Comparison of ENCODE assay signal across 13 cellular contexts in the genomic region with DNA sequence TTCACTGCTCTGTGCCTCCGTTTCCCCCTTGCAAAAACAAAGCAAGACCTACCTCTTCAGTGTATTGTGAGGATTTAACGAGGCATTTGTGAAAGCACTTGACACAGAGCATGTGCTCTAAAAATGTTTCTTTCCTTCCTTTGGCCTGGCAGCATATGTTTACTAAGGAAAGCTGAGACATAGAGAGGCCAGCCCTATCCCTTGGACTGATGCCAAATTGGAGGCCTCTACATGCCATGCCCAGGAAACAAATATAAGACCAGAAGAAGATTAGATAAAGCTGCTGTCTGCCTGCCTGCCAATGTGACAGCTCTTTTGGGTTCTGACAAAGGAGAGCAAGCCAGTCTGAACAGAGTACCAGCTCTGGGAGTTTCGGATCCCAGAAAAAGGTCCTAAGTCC. TPM values are rescaled to one million over a fixed set of nuclear protein-coding genes. Genes with fewer than 3 reads are reported as not detected.
DNase-seq lines count a peak whose midpoint lies in the region; ATAC-seq, FAIRE-seq and TF ChIP-seq lines count a peak whose summit lies in the region.
"Had no signal": no experiment of that assay in that cellular context is flagged by ENCODE, and none has a peak within 500 bp of the region (broad histone marks: within the 10 kb centered on the region; RNA-seq: fewer than 3 reads in every experiment).

No MANE protein-coding gene starts in this region.

- CTCF ChIA-PET in activated CD4-positive, alpha-beta T cell treated with anti-CD3 and anti-CD28 coated beads for 36 hours (lab: Charles Lee), result interaction anchor here (0.8 to 0.9 kb wide), 2 partner anchors 9 to 10 kb away, joined by 3 read pairs; no protein-coding TSS in a partner anchor

- no peak overlapping the region for H3K4me2 ChIP-seq in astrocyte (ENCODE audit: low read length)

- no peaks in the 10 kb centered on the region for H3K9me3 Mint-ChIP-seq in astrocyte (ENCODE audit: unreplicated experiment)
- H3K9me3 Mint-ChIP-seq in activated CD4-positive, alpha-beta T cell treated with anti-CD3 and anti-CD28 coated beads for 36 hours (ENCODE audit: low read depth), result no peaks in the 10 kb centered on the region
- H3K9me3 Mint-ChIP-seq: dendritic cell treated with granulocyte-macrophage colony-stimulating factor and Interleukin-4, amounts not matched to agents 40 ng/mL and 50 ng/mL, for 4 days had no signal

- H3K9me3 ChIP-seq in astrocyte (ENCODE audit: insufficient read depth, low read depth, low read length), result no peaks in the 10 kb centered on the region

- no peaks in the 10 kb centered on the region for H3K79me2 ChIP-seq in astrocyte (ENCODE audit: insufficient read depth, low read length)

- peak; percentile 64 for FAIRE-seq in astrocyte (lab: Jason Lieb, UNC)
- FAIRE-seq: urothelium cell line had no signal

- H4K20me1 ChIP-seq in astrocyte (ENCODE audit: insufficient read depth, low read length), result no peaks in the 10 kb centered on the region

- H3K9ac ChIP-seq in astrocyte (ENCODE audit: low read length), result no peak overlapping the region

- POLR2A ChIA-PET in activated CD4-positive, alpha-beta T cell treated with anti-CD3 and anti-CD28 coated beads for 36 hours (lab: Charles Lee), result no interaction called here

- no peak overlapping the region for H3K4me3 Mint-ChIP-seq in astrocyte (ENCODE audit: unreplicated experiment)
- no peak overlapping the region for H3K4me3 Mint-ChIP-seq in activated CD4-positive, alpha-beta T cell treated with anti-CD3 and anti-CD28 coated beads for 36 hours
- H3K4me3 Mint-ChIP-seq: dendritic cell treated with granulocyte-macrophage colony-stimulating factor and Interleukin-4, amounts not matched to agents 40 ng/mL and 50 ng/mL, for 4 days had no signal

- H3K36me3 ChIP-seq in astrocyte (ENCODE audit: insufficient read depth, low read length), result no peaks in the 10 kb centered on the region

- no peaks in the 10 kb centered on the region for H3K4me1 ChIP-seq in astrocyte (ENCODE audit: insufficient read depth, low read length)

- H3K27me3 Mint-ChIP-seq in astrocyte (ENCODE audit: low read depth, unreplicated experiment), result peaks cover 5% of the 10 kb centered on the region
- no peaks in the 10 kb centered on the region for H3K27me3 Mint-ChIP-seq in activated CD4-positive, alpha-beta T cell treated with anti-CD3 and anti-CD28 coated beads for 36 hours

- H3K27ac Mint-ChIP-seq in astrocyte (ENCODE audit: unreplicated experiment), result no peak overlapping the region
- H3K27ac Mint-ChIP-seq in activated CD4-positive, alpha-beta T cell treated with anti-CD3 and anti-CD28 coated beads for 36 hours, result no peak overlapping the region
- H3K27ac Mint-ChIP-seq: dendritic cell treated with granulocyte-macrophage colony-stimulating factor and Interleukin-4, amounts not matched to agents 40 ng/mL and 50 ng/mL, for 4 days had no signal

- H3K36me3 Mint-ChIP-seq in astrocyte (ENCODE audit: low read depth, unreplicated experiment), result no peaks in the 10 kb centered on the region
- H3K36me3 Mint-ChIP-seq in activated CD4-positive, alpha-beta T cell treated with anti-CD3 and anti-CD28 coated beads for 36 hours (ENCODE audit: low read depth), result no peaks in the 10 kb centered on the region

- H3K4me3 ChIP-seq in astrocyte (ENCODE audit: insufficient read depth, low read depth, low read length), result no peak overlapping the region

- no peak for ATAC-seq in activated CD4-positive, alpha-beta T cell treated with anti-CD3 and anti-CD28 coated beads for 36 hours
- ATAC-seq in HG03097 (IDR thresholded peaks at IDR 0.05; ENCODE audit: low FRiP score, unreplicated experiment), result no peak

- no peak overlapping the region for H3K27ac ChIP-seq in astrocyte (ENCODE audit: low read depth, low read length)

- no peak for TF ChIP-seq CTCF in astrocyte (IDR thresholded peaks at IDR 0.05; ENCODE audit: insufficient read depth, low read depth, low read length)

- peak; percentile 9 for DNase-seq in DMS 273 treated with DMSO at 0.1 percent for 48 hours (lab: John Stamatoyannopoulos, UW)
- peak; percentile 3 for DNase-seq in KBM-7
- DNase-seq in astrocyte (ENCODE audit: low read depth), result no peak
- DNase-seq in iris pigment epithelial cell (ENCODE audit: low read depth), result peak; percentile 17
- no peak for DNase-seq in HuH-7.5 (ENCODE audit: low spot score)
- no peak for DNase-seq in activated CD4-positive, alpha-beta T cell treated with anti-CD3 and anti-CD28 coated beads for 36 hours
- DNase-seq in NK-92 (lab: John Stamatoyannopoulos, UW; ENCODE audit: unreplicated experiment), result no peak
- DNase-seq: activated gamma-delta T cell treated with Interleukin-2 at 50 U/mL for 16 hours had no signal

- H3K4me1 Mint-ChIP-seq in astrocyte (ENCODE audit: low read depth, unreplicated experiment), result peaks cover 6% of the 10 kb centered on the region
- H3K4me1 Mint-ChIP-seq in activated CD4-positive, alpha-beta T cell treated with anti-CD3 and anti-CD28 coated beads for 36 hours, result no peaks in the 10 kb centered on the region

- no peak overlapping the region for H2AFZ ChIP-seq in astrocyte (ENCODE audit: low read depth, low read length)

- H3K27me3 ChIP-seq in astrocyte (ENCODE audit: insufficient read depth, low read length), result no peaks in the 10 kb centered on the region

- intact Hi-C loops in activated CD4-positive, alpha-beta T cell treated with anti-CD3 and anti-CD28 coated beads for 36 hours (cut with DNase I, micrococcal nuclease), result loop anchor here in 1 of 2 experiments (2.0 kb wide), 1 partner anchor 549 kb away; no protein-coding TSS in a partner anchor

- in situ Hi-C loops in KBM-7 (cut with MboI; ENCODE audit: low pct_unique_long_range_greater_than_20kb, low sequenced_read_pairs), result loop anchor here (25.0 kb wide), 1 partner anchor 551 kb away; no protein-coding TSS in a partner anchor

RNA-seq across cellular contexts. Expression of a gene that starts 25.6 kb away (rescaled TPM):
- not detected in 2 replicates for total RNA-seq in astrocyte
- total RNA-seq in activated CD4-positive, alpha-beta T cell treated with anti-CD3 and anti-CD28 coated beads for 36 hours, result not detected
- total RNA-seq: SK-MEL-5, skeletal muscle tissue had no signal

RNA-seq across cellular contexts. Expression of a gene that starts 38.1 kb away (rescaled TPM):
- not detected in 2 replicates for total RNA-seq in astrocyte
- not detected for total RNA-seq in activated CD4-positive, alpha-beta T cell treated with anti-CD3 and anti-CD28 coated beads for 36 hours
- total RNA-seq: SK-MEL-5, skeletal muscle tissue had no signal

RNA-seq across cellular contexts. Expression of a gene that starts 45.4 kb away (rescaled TPM):
- 38.2 and 41.1 TPM in 2 replicates for total RNA-seq in astrocyte
- total RNA-seq in activated CD4-positive, alpha-beta T cell treated with anti-CD3 and anti-CD28 coated beads for 36 hours, result 10 to 100 TPM; 44.4 to 46.3 TPM

Comparison
In these comparisons a context has a peak if more than half of its experiments do, and no peak if none do; other contexts are left out.
1. DNase-seq: peak in DMS 273 treated with DMSO at 0.1 percent for 48 hours (single experiment), KBM-7 (single experiment) and iris pigment epithelial cell (single experiment); none in astrocyte (single experiment), HuH-7.5 (single experiment), activated CD4-positive, alpha-beta T cell treated with anti-CD3 and anti-CD28 coated beads for 36 hours (single experiment) and NK-92 (single experiment).